Comparison of ENCODE assay signal across 9 cellular contexts in the genomic region with DNA sequence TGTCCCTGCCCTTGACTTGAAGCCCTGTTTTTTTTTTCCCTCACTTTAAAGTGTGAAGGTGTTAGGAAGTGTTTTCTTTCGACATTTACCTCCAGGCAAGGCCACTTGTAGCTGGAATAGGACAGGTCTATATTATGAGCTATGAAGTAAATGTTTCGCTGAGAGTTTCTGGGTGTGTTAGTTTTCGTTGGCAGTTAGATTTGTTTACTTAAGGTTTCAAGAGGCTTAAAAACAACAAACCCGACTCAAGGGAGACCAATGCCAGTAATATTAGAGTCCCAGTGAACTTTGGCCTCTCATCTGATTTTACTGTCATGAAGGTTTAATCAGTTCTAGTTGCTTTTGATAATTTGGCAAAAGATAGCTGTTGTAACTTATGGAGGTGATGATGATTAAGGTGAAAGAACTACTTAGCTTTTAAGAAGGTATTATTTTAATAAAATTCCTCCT. TPM values are rescaled to one million over a fixed set of nuclear protein-coding genes. Genes with fewer than 3 reads are reported as not detected.
A peak's percentile ranks its signal among the peaks of the same experiment; 100 is the strongest.
DNase-seq lines count a peak whose midpoint lies in the region; ATAC-seq, FAIRE-seq and TF ChIP-seq lines count a peak whose summit lies in the region.
"Had no signal": no experiment of that assay in that cellular context is flagged by ENCODE, and none has a peak within 500 bp of the region (broad histone marks: within the 10 kb centered on the region; RNA-seq: fewer than 3 reads in every experiment).

No MANE protein-coding gene starts in this region.

- H3K27me3 Mint-ChIP-seq in stimulated activated naive CD8-positive, alpha-beta T cell treated with anti-CD3 and anti-CD28 coated beads, Interleukin-15, amount 100 ng/mL, for 72 hours, result no peaks in the 10 kb centered on the region

- WGBS in lung, 2 donors, result 36 to 70% methylated on average over 4 of the region's 4 CpGs

- no peaks in the 10 kb centered on the region for H3K27me3 ChIP-seq in lung (ENCODE audit: control insufficient read depth, insufficient read depth)

- H3K36me3 ChIP-seq in lung (ENCODE audit: control insufficient read depth in 2 of 2, insufficient read depth in 2 of 2, low read length in 2 of 2), result no peaks in the 10 kb centered on the region

- H3K4me3 ChIP-seq in cardiac fibroblast (replicated peaks in 1 of 2; ENCODE audit: low read depth in 2 of 2, low read length in 2 of 2) (no peak overlapping the region), lung (no peak overlapping the region)

- ATAC-seq in lung (ENCODE audit: insufficient read depth, low FRiP score) (peak; percentile 50), Right ventricle myocardium superior (ENCODE audit: poor library complexity) (no peak)
- ATAC-seq in stimulated activated naive CD8-positive, alpha-beta T cell treated with anti-CD3 and anti-CD28 coated beads, Interleukin-15, amount 100 ng/mL, for 72 hours, result no peak

- H3K27ac Mint-ChIP-seq in stimulated activated naive CD8-positive, alpha-beta T cell treated with anti-CD3 and anti-CD28 coated beads, Interleukin-15, amount 100 ng/mL, for 72 hours, result no peak overlapping the region

- no peak for TF ChIP-seq CTCF in cardiac fibroblast (IDR thresholded peaks at IDR 0.05; ENCODE audit: low read depth, low read length)
- no peak for TF ChIP-seq CTCF in lung (IDR thresholded peaks at IDR 0.05; ENCODE audit: control extremely low read depth, extremely low read depth)

- H3K9me3 Mint-ChIP-seq in stimulated activated naive CD8-positive, alpha-beta T cell treated with anti-CD3 and anti-CD28 coated beads, Interleukin-15, amount 100 ng/mL, for 72 hours, result no peaks in the 10 kb centered on the region

- H3K4me1 ChIP-seq in lung (ENCODE audit: control insufficient read depth in 2 of 2, insufficient read depth in 2 of 2, low read length in 2 of 2), result peaks cover 0 to 2% of the 10 kb centered on the region in 2 donors

- H3K27ac ChIP-seq in lung (ENCODE audit: low read depth in 1 of 2, low read length in 1 of 2), result no peak overlapping the region

- peak; percentile 94 for DNase-seq in DMS53 (lab: John Stamatoyannopoulos, UW)
- DNase-seq in NCI-H2196 (lab: John Stamatoyannopoulos, UW; ENCODE audit: unreplicated experiment), result peak; percentile 61
- peak; percentile 41 to 80 for DNase-seq in cardiac fibroblast (ENCODE audit: low read depth in 2 of 2)
- DNase-seq in lung (ENCODE audit: low spot score), result peak; percentile 31
- DNase-seq in GM19239 (ENCODE audit: insufficient read length, low spot score), result no peak
- no peak for DNase-seq in Right ventricle myocardium superior
- DNase-seq in stimulated activated naive CD8-positive, alpha-beta T cell treated with anti-CD3 and anti-CD28 coated beads, Interleukin-15, amount 100 ng/mL, for 72 hours, result no peak
- DNase-seq in stimulated activated naive CD4-positive, alpha-beta T cell treated with Interleukin-2 at 50 U/mL for 16 hours (lab: John Stamatoyannopoulos, UW), result no peak
- DNase-seq: stimulated activated CD4-positive, alpha-beta T cell treated with anti-CD3 and anti-CD28 coated beads, Interleukin-12 subunit alpha, Interleukin-12 subunit beta, amount 100 ng/mL, for 4 hours had no signal

- no peaks in the 10 kb centered on the region for H3K9me3 ChIP-seq in lung (ENCODE audit: control insufficient read depth in 2 of 2, insufficient read depth in 1 of 2, low read length in 1 of 2)

- FAIRE-seq in GM19239 (lab: Jason Lieb, UNC), result no peak

- intact Hi-C loops in Right ventricle myocardium superior (cut with DNase I), result no loop called here

- no peaks in the 10 kb centered on the region for H3K4me1 Mint-ChIP-seq in stimulated activated naive CD8-positive, alpha-beta T cell treated with anti-CD3 and anti-CD28 coated beads, Interleukin-15, amount 100 ng/mL, for 72 hours

- H3K4me3 Mint-ChIP-seq in stimulated activated naive CD8-positive, alpha-beta T cell treated with anti-CD3 and anti-CD28 coated beads, Interleukin-15, amount 100 ng/mL, for 72 hours, result no peak overlapping the region

RNA-seq across cellular contexts. Expression of a gene that starts 25.2 kb away (rescaled TPM):
- total RNA-seq in lung (100 to 1,000 TPM in 1 of 2 donors, 10 to 100 TPM in 1; 70.3 to 129 TPM), Right ventricle myocardium superior (2.0 TPM)
- polyA plus RNA-seq in lung, result 10 to 100 TPM; 19.7 to 23.0 TPM

RNA-seq across cellular contexts. Expression of a gene that starts 42.2 kb away (rescaled TPM):
- 10 to 100 TPM; 32.0 to 83.4 TPM for total RNA-seq in lung
- 10 to 100 TPM; 18.3 to 21.4 TPM for polyA plus RNA-seq in lung
- total RNA-seq in Right ventricle myocardium superior, result 19.5 TPM

Comparison
In these comparisons a context has a peak if more than half of its experiments do, and no peak if none do; other contexts are left out.
1. DNase-seq: peak in DMS53 (single experiment), NCI-H2196 (single experiment), cardiac fibroblast (2 of 2) and lung (single experiment); none in GM19239 (single experiment), Right ventricle myocardium superior (single experiment), stimulated activated naive CD8-positive, alpha-beta T cell treated with anti-CD3 and anti-CD28 coated beads, Interleukin-15, amount 100 ng/mL, for 72 hours (0 of 2) and stimulated activated naive CD4-positive, alpha-beta T cell treated with Interleukin-2 at 50 U/mL for 16 hours (single experiment).
2. RNA of a gene that starts 25.2 kb away (total RNA-seq): 70.3 to 129 TPM in lung; 2.0 TPM in Right ventricle myocardium superior (single experiment); every median in the first group is over 10 times any median in the second.